In the genomic region with DNA sequence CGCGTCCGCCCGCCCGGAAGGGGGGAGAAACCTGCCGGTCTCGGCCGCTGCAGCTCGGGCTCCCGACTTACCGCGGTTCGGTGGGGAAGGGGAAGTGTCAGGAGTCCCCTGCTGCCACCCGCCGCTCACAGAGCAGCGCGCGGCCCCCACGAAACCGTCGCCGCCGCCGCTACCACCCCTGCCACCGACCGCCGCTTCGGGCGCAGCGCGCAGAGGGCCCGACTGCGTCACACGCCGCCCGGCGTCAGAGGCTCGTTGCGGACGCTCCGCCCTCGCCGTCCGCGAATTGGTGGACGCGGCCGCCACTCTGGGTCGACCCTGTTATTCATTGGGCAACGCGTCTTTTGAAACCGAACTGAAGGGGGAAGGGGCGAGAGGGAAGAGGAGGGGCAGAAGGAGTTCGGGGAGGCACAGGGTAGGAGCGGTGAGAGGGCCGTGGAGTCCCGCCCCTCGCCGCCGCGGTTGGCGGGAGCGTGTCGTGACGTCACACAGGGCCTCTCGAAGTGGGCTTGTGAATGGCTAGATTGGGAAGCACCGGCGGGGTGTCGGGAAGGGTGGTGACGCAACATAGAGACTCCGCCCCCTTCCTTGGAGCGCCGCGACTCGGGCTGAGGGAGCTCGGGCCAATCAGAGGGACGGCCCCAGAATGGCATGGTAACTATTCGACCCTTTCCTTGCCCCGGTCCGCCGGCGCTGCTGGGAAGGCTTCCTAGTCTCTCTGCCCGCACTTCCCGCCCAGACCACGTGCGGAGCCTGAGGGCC, we compare ENCODE assay signal across 8 cellular contexts. TPM values are rescaled to one million over a fixed set of nuclear protein-coding genes. Genes with fewer than 3 reads are reported as not detected.
DNase-seq lines count a peak whose midpoint lies in the region; ATAC-seq and TF ChIP-seq lines count a peak whose summit lies in the region.

Gene NUP98 (minus strand): TSS at position 226 of the 762 bp plus-strand sequence. CDS start 15,437 bp downstream, outside the sequence.

- peaks cover 43% of the 10 kb centered on the region for H3K79me2 ChIP-seq in OCI-LY1 (ENCODE audit: insufficient read depth, low read length)

- peak within 1 kb of the TSS; percentile 91 for H3K9ac ChIP-seq in HUES64 (ENCODE audit: low read depth, low read length)
- peak within 1 kb of the TSS; percentile 97 for H3K9ac ChIP-seq in OCI-LY1 (ENCODE audit: low read length)

- H3K4me1 ChIP-seq in HUES64 (ENCODE audit: insufficient read depth, low read length) (peaks cover 10% of the 10 kb centered on the region), OCI-LY1 (ENCODE audit: insufficient read depth, low read length, severe bottlenecking) (peaks cover 28% of the 10 kb centered on the region)

- BruUV-seq in Calu3 (replicated peaks; lab: Mats Ljungman, UMichigan) = no TSS peak

- H3K4me1 Mint-ChIP-seq in Calu3 (ENCODE audit: low read depth, unreplicated experiment) = peaks cover 9% of the 10 kb centered on the region

- CTCF ChIA-PET in Calu3 (lab: Charles Lee) = interaction anchor here (1.0 kb wide), 1 partner anchor 10 kb away, joined by 8 read pairs; the partner anchor contains the start of gene PGAP2

- H3K36me3 ChIP-seq in HUES64 (ENCODE audit: insufficient read depth, low read length) (peaks cover 33% of the 10 kb centered on the region), OCI-LY1 (ENCODE audit: insufficient read depth, low read length) (peaks cover 36% of the 10 kb centered on the region)

- peak within 1 kb of the TSS; percentile 97 for H3K4me2 ChIP-seq in OCI-LY1 (ENCODE audit: low read length)

- H3K9me3 Mint-ChIP-seq in Calu3 (ENCODE audit: low read depth, unreplicated experiment) = no peaks in the 10 kb centered on the region

- no peaks in the 10 kb centered on the region for H3K9me2 ChIP-seq in OCI-LY1 (ENCODE audit: low read depth, low read length)

- H2AFZ ChIP-seq in OCI-LY1 (ENCODE audit: low read length) = peak within 1 kb of the TSS; percentile 76; the same call in 1 of the 2 replicates

- peak within 1 kb of the TSS; percentile 88 for H3K4me3 ChIP-seq in HUES64 (ENCODE audit: low read length)
- peak within 1 kb of the TSS; percentile 79 for H3K4me3 ChIP-seq in OCI-LY1 (ENCODE audit: low read depth, low read length, poor library complexity, severe bottlenecking)

- intact Hi-C loops in Calu3 (cut with micrococcal nuclease; ENCODE audit: unreplicated experiment) = loop anchor here (2.0 kb wide), 1 partner anchor 43 kb away; the partner anchor contains the start of gene RHOG

- no peaks in the 10 kb centered on the region for H3F3A ChIP-seq in OCI-LY1 (ENCODE audit: insufficient read depth, low read length)

- H3K27ac ChIP-seq in HUES64 (ENCODE audit: low read depth, low read length) (peak within 1 kb of the TSS; percentile 92), OCI-LY1 (ENCODE audit: low read depth, low read length, poor library complexity, severe bottlenecking) (peak within 1 kb of the TSS; percentile 78)

- no peaks in the 10 kb centered on the region for H3K27me3 Mint-ChIP-seq in Calu3 (ENCODE audit: unreplicated experiment)

- H3K27me3 ChIP-seq in HUES64 (ENCODE audit: insufficient read depth, low read length) (no peaks in the 10 kb centered on the region), OCI-LY1 (ENCODE audit: insufficient read depth, low read length) (no peaks in the 10 kb centered on the region)

- TF ChIP-seq CTCF in Calu3 (IDR thresholded peaks at IDR 0.05; ENCODE audit: unreplicated experiment) (no peak), OCI-LY1 (IDR thresholded peaks at IDR 0.05; ENCODE audit: low read length) (no peak)

- peak within 1 kb of the TSS; percentile 83 for H3K4me3 Mint-ChIP-seq in Calu3 (ENCODE audit: low read depth, unreplicated experiment)

- DNase-seq in Calu3 (peak; percentile 99), mesenteric fat pad (ENCODE audit: low spot score) (peak; percentile 100)
- DNase-seq in activated CD8-positive, alpha-beta memory T cell treated with anti-CD3 and anti-CD28 coated beads, Interleukin-2, amount 50 U/mL, for 4 hours = peak; percentile 100
- DNase-seq in stimulated activated CD8-positive, alpha-beta memory T cell treated with anti-CD3 and anti-CD28 coated beads, Interleukin-15, amount 100 ng/mL, for 24 hours (ENCODE audit: low read depth) = peak; percentile 99

- no peaks in the 10 kb centered on the region for H3K9me3 ChIP-seq in HUES64 (ENCODE audit: insufficient read depth, low read depth, low read length)
- no peaks in the 10 kb centered on the region for H3K9me3 ChIP-seq in OCI-LY1 (ENCODE audit: low read length)

- in situ Hi-C loops in endometrial microvascular endothelial cells (cut with HindIII; ENCODE audit: inconsistent ontology term, low pct_unique_long_range_greater_than_20kb, low sequenced_read_pairs) = no loop called here

- peak; percentile 89 for ATAC-seq in GM21447 (IDR thresholded peaks at IDR 0.05; ENCODE audit: unreplicated experiment)

- peaks cover 38% of the 10 kb centered on the region for H3K36me3 Mint-ChIP-seq in Calu3 (ENCODE audit: insufficient read depth, unreplicated experiment)

- under 1% methylated on average over 86 of the region's 86 CpGs for WGBS in HUES64

- peak within 1 kb of the TSS; percentile 79 for H3K27ac Mint-ChIP-seq in Calu3 (ENCODE audit: unreplicated experiment)

- H4K20me1 ChIP-seq in OCI-LY1 (ENCODE audit: insufficient read depth, low read length) = 0 out of 2 replicates have a peak, but pooled peaks cover 3% of the 10 kb centered on the region

RNA-seq across cellular contexts. Expression of gene NUP98, which starts in this region (rescaled TPM):
- 114 and 126 TPM in 2 replicates for total RNA-seq in Calu3 (2022)
- polyA plus RNA-seq in HUES64 (2013, experiment 1 of 2) = 71.1 TPM
- polyA plus RNA-seq in HUES64 (2013, experiment 2 of 2) = 70.4 TPM
- 131 TPM for total RNA-seq in endometrial microvascular endothelial cells (ENCODE audit: inconsistent ontology term)
- 78.7 TPM for total RNA-seq in mesenteric fat pad

Comparison
In these comparisons a context has a peak if more than half of its experiments do, and no peak if none do; other contexts are left out.
1. Peak in every context shown above with its lines: DNase-seq, ATAC-seq, H3K4me3 ChIP-seq and H3K27ac ChIP-seq.